In the genomic region with DNA sequence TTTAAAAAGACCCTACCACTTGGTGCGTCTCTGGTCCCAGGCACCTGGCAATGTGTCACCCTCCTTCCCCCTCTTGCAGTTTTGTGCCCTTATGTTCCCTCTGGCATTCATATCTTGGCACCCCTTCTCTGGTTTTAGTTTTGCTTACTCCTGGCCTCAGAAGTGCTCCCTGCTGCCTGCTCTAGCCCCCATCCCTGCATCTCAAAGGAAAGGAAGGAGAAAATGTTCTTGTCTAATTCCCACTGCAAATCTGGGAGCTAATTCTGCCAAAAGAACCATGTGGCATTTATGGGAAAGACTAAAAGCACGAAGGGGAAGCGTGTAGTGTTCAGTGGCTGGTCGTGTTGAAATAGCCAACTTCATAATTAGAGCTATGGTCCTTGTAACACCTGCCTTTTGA, we compare ENCODE assay signal across 32 cellular contexts.
"Had no signal": no experiment of that assay in that cellular context is flagged by ENCODE, and none has a peak within 500 bp of the region (broad histone marks: within the 10 kb centered on the region; RNA-seq: fewer than 3 reads in every experiment).

No MANE protein-coding gene starts in this region.

- H3K27me3 ChIP-seq: body of pancreas, brain microvascular endothelial cell had no signal

- H3K4me1 ChIP-seq: adrenal gland, body of pancreas, breast epithelium had no signal

- DNase-seq: activated B cell treated with CpG ODN at 0.5 μM for 24 hours; activated CD4-positive, alpha-beta memory T cell treated with anti-CD3 and anti-CD28 coated beads for 36 hours; activated CD4-positive, alpha-beta T cell treated with anti-CD3 and anti-CD28 coated beads for 4 hours; activated CD4-positive, alpha-beta T cell treated with anti-CD3 and anti-CD28 coated beads, Interleukin-2, amount 10 ng/mL, durations not matched to agents 24 days and 14 days; activated CD4-positive, alpha-beta T cell treated with anti-CD3 and anti-CD28 coated beads, Interleukin-2, amount 50 U/mL, for 1 hour; activated CD4-positive, alpha-beta T cell treated with anti-CD3 and anti-CD28 coated beads, Interleukin-2, amount 50 U/mL, for 4 hours; activated CD4-positive, CD25-positive, alpha-beta regulatory T cell treated with anti-CD3 and anti-CD28 coated beads, Interleukin-2, amount 50 U/mL, for 72 hours; activated CD8-positive, alpha-beta memory T cell treated with anti-CD3 and anti-CD28 coated beads, Interleukin-2, amount 50 U/mL, for 4 hours; activated CD8-positive, alpha-beta T cell treated with anti-CD3 and anti-CD28 coated beads for 36 hours; activated effector memory CD4-positive, alpha-beta T cell treated with anti-CD3 and anti-CD28 coated beads, Interleukin-2, amount 50 U/mL, for 16 hours; activated gamma-delta T cell treated with Interleukin-2 at 50 U/mL for 16 hours; activated naive CD4-positive, alpha-beta T cell; activated naive CD4-positive, alpha-beta T cell treated with anti-CD3 and anti-CD28 coated beads for 36 hours; activated naive CD4-positive, alpha-beta T cell treated with anti-CD3 and anti-CD28 coated beads, Interleukin-2, amount 50 U/mL, for 16 hours; activated naive CD8-positive, alpha-beta T cell treated with anti-CD3 and anti-CD28 coated beads for 36 hours; activated T-cell treated with anti-CD3 and anti-CD28 coated beads for 4 hours; activated T-cell treated with anti-CD3 and anti-CD28 coated beads, Interleukin-2, amount 50 U/mL, for 1 hour; activated T-cell treated with anti-CD3 and anti-CD28 coated beads, Interleukin-2, amount 50 U/mL, for 4 hours; activated T-cell treated with anti-CD3 and anti-CD28 coated beads, Interleukin-2, amount 50 U/mL, for 72 hours; adrenal gland; amniotic stem cell; aorta; body of pancreas; brain microvascular endothelial cell; central memory CD4-positive, alpha-beta T cell; T-helper 1 cell; T-helper 2 cell; T-helper 9 cell had no signal

- ATAC-seq: activated CD8-positive, alpha-beta T cell treated with anti-CD3 and anti-CD28 coated beads for 36 hours; activated naive CD4-positive, alpha-beta T cell treated with anti-CD3 and anti-CD28 coated beads, Interleukin-2, amount 50 U/mL, for 72 hours; activated T-cell treated with anti-CD3 and anti-CD28 coated beads, Interleukin-2, amount 50 U/mL, for 4 hours; activated T-cell treated with anti-CD3 and anti-CD28 coated beads, Interleukin-2, amount 50 U/mL, for 72 hours; activated T-helper 17 cell treated with anti-CD3 and anti-CD28 coated beads, Interleukin-2, amount 50 U/mL, for 72 hours; body of pancreas had no signal

- H3K27ac ChIP-seq: adrenal gland, body of pancreas, brain microvascular endothelial cell, breast epithelium, VCaP had no signal

- H3K4me3 ChIP-seq: adrenal gland, body of pancreas, breast epithelium had no signal

- H3K36me3 ChIP-seq: adrenal gland, brain microvascular endothelial cell, breast epithelium had no signal

- H3K9me3 ChIP-seq: adrenal gland, body of pancreas, breast epithelium had no signal
